10 cellular contexts compared by ENCODE assay signal in genomic region chr22:50184004-50184461, GRCh38. TPM values are rescaled to one million over a fixed set of nuclear protein-coding genes. Genes with fewer than 3 reads are reported as not detected.
DNase-seq lines count a peak whose midpoint lies in the region; ATAC-seq, FAIRE-seq and TF ChIP-seq lines count a peak whose summit lies in the region.
"Had no signal": no experiment of that assay in that cellular context is flagged by ENCODE, and none has a peak within 500 bp of the region (broad histone marks: within the 10 kb centered on the region; RNA-seq: fewer than 3 reads in every experiment).

No MANE protein-coding gene starts in this region.

- TF ChIP-seq RAD21 in HepG2 (CRISPR knock-in tag; IDR thresholded peaks at IDR 0.05): no peak

- peak overlapping the region; percentile 23 for H3K4me3 Mint-ChIP-seq in activated naive CD4-positive, alpha-beta T cell treated with anti-CD3 and anti-CD28 coated beads, Interleukin-2, amount 10 ng/mL, durations not matched to agents 7 days and 5 days

- TF ChIP-seq EP300 in HepG2 (IDR thresholded peaks at IDR 0.05; ENCODE audit: low read depth in 2 of 2, low read length in 2 of 2) (no peak), HepG2 (CRISPR knock-in tag; IDR thresholded peaks at IDR 0.05; ENCODE audit: borderline replicate concordance) (no peak), upper lobe of left lung (IDR thresholded peaks at IDR 0.05) (no peak)

- peaks cover 40% of the 10 kb centered on the region for H3K4me1 ChIP-seq in HepG2 (ENCODE audit: insufficient read depth, low read length)
- H3K4me1 ChIP-seq in upper lobe of left lung: peaks cover 33 to 52% (median 40%) of the 10 kb centered on the region in 4 donors

- no peak overlapping the region for H2AFZ ChIP-seq in HepG2 (ENCODE audit: low read length)

- FAIRE-seq in HepG2 (lab: Jason Lieb, UNC): no peak

- peaks cover 16% of the 10 kb centered on the region for H3K79me2 ChIP-seq in HepG2 (ENCODE audit: insufficient read depth, low read length)

- H3K27ac ChIP-seq in HepG2 (ENCODE audit: extremely low read length, insufficient read depth, low read length) (no peak overlapping the region), upper lobe of left lung (peak overlapping the region; percentile 40 to 89 (median 72))

- TF ChIP-seq POLR2A in HepG2 (IDR thresholded peaks at IDR 0.05; ENCODE audit: insufficient read depth in 1 of 2, low read depth in 2 of 2, low read length in 2 of 2) (peak in 1 of 2 experiments; percentile 49; a peak in 1 of 4 replicates), upper lobe of left lung (IDR thresholded peaks at IDR 0.05) (peak in 1 of 4 donors; percentile 39)

- peak; percentile 34 for TF ChIP-seq CTCF in HepG2 (CRISPR knock-in tag; IDR thresholded peaks at IDR 0.05)
- no peak for TF ChIP-seq CTCF in upper lobe of left lung (IDR thresholded peaks at IDR 0.05)

- peaks cover 2% of the 10 kb centered on the region; the same call in 1 of the 2 replicates for H4K20me1 ChIP-seq in HepG2 (ENCODE audit: insufficient read depth, low read length)

- H3K9me3 ChIP-seq in HepG2 (ENCODE audit: low read length) (no peaks in the 10 kb centered on the region), upper lobe of left lung (no peaks in the 10 kb centered on the region)

- no peaks in the 10 kb centered on the region; a peak in 1 of 5 replicates for H3K27me3 ChIP-seq in HepG2 (ENCODE audit: control insufficient read depth in 1 of 2, insufficient read depth in 2 of 2, low read length in 2 of 2)
- H3K27me3 ChIP-seq in upper lobe of left lung: no peaks in the 10 kb centered on the region

- intact Hi-C loops in HepG2 (cut with micrococcal nuclease; ENCODE audit: unreplicated experiment): no loop called here

- DNase-seq in activated naive CD4-positive, alpha-beta T cell treated with anti-CD3 and anti-CD28 coated beads, Interleukin-2, amount 10 ng/mL, durations not matched to agents 7 days and 5 days: no peak
- DNase-seq in activated naive CD4-positive, alpha-beta T cell treated with Interleukin-2 at 50 U/mL for 16 hours: no peak
- DNase-seq in T47D (ENCODE audit: low read depth in 1 of 2, low spot score in 1 of 2) (peak; percentile 62 to 72), HepG2 (ENCODE audit: low spot score) (peak; percentile 55), upper lobe of left lung (peak; percentile 86 to 92)
- DNase-seq: DND-41; stimulated activated CD4-positive, alpha-beta T cell treated with anti-CD3 and anti-CD28 coated beads, Interleukin-15, amount 100 ng/mL, for 24 hours had no signal

- WGBS in HepG2 (ENCODE audit: low lambda C conversion rate): 44% methylated on average over 1 of the region's 12 CpGs
- WGBS in upper lobe of left lung, 2 donors: 56 to 100% methylated on average over 1 to 11 of the region's 12 CpGs

- no peaks in the 10 kb centered on the region for H3K9me3 Mint-ChIP-seq in activated naive CD4-positive, alpha-beta T cell treated with anti-CD3 and anti-CD28 coated beads, Interleukin-2, amount 10 ng/mL, durations not matched to agents 7 days and 5 days

- POLR2A ChIA-PET in HepG2 (lab: Yijun Ruan, JAX): interaction anchor here (0.7 to 1.2 kb wide), 2 partner anchors 23 to 37 kb away, joined by 3 to 4 read pairs; no protein-coding TSS in a partner anchor

- H3K27ac Mint-ChIP-seq in activated naive CD4-positive, alpha-beta T cell treated with anti-CD3 and anti-CD28 coated beads, Interleukin-2, amount 10 ng/mL, durations not matched to agents 7 days and 5 days: no peak overlapping the region

- no TSS peak for BruUV-seq in HepG2 (replicated peaks; lab: Mats Ljungman, UMichigan)

- peak overlapping the region; percentile 86 for H3K4me2 ChIP-seq in HepG2 (ENCODE audit: low read depth, low read length)

- peak; percentile 44 for ATAC-seq in HepG2
- ATAC-seq in upper lobe of left lung (ENCODE audit: low FRiP score in 2 of 2): peak; percentile 37 to 62
- ATAC-seq in HG02973 (IDR thresholded peaks at IDR 0.05; ENCODE audit: unreplicated experiment): no peak
- no peak for ATAC-seq in HG03439 (IDR thresholded peaks at IDR 0.05; ENCODE audit: unreplicated experiment)
- ATAC-seq in GM18520 (IDR thresholded peaks at IDR 0.05; ENCODE audit: unreplicated experiment): no peak

- H3K36me3 ChIP-seq in HepG2 (replicated peaks in 1 of 2; ENCODE audit: control insufficient read depth in 1 of 2, insufficient read depth in 2 of 2, low read length in 2 of 2) (0 out of 5 replicates have a peak, but pooled peaks cover 0 to 3% of the 10 kb centered on the region in 2 experiments), upper lobe of left lung (no peaks in the 10 kb centered on the region)

- peaks cover 27% of the 10 kb centered on the region for H3K27me3 Mint-ChIP-seq in activated naive CD4-positive, alpha-beta T cell treated with anti-CD3 and anti-CD28 coated beads, Interleukin-2, amount 10 ng/mL, durations not matched to agents 7 days and 5 days

- H3K4me1 Mint-ChIP-seq in activated naive CD4-positive, alpha-beta T cell treated with anti-CD3 and anti-CD28 coated beads, Interleukin-2, amount 10 ng/mL, durations not matched to agents 7 days and 5 days: peaks cover 30% of the 10 kb centered on the region

- CTCF ChIA-PET in activated naive CD4-positive, alpha-beta T cell treated with anti-CD3 and anti-CD28 coated beads, Interleukin-2, amount 10 ng/mL, durations not matched to agents 7 days and 5 days (lab: Charles Lee): no interaction called here
- CTCF ChIA-PET in HepG2 (lab: Yijun Ruan, JAX; ENCODE audit: low intra/inter-chr PET ratio, low total read pairs): no interaction called here

- H3K4me3 ChIP-seq in HepG2 (replicated peaks in 1 of 3; ENCODE audit: insufficient read depth in 1 of 3, low read depth in 2 of 3, low read length in 3 of 3) (peak overlapping the region; percentile 47 to 67 (median 50)), upper lobe of left lung (peak overlapping the region in 2 of 4 donors; percentile 75 to 95)

- peaks cover 7% of the 10 kb centered on the region for H3K36me3 Mint-ChIP-seq in activated naive CD4-positive, alpha-beta T cell treated with anti-CD3 and anti-CD28 coated beads, Interleukin-2, amount 10 ng/mL, durations not matched to agents 7 days and 5 days

- peak overlapping the region; percentile 44 for H3K9ac ChIP-seq in HepG2 (ENCODE audit: insufficient read depth, low read depth, low read length)

- in situ Hi-C loops in T47D (cut with HindIII; ENCODE audit: low pct_unique_long_range_greater_than_20kb, low sequenced_read_pairs): no loop called here
- in situ Hi-C loops in HepG2 (cut with HindIII; ENCODE audit: extremely low pct_ligation_motif_present, low pct_unique_long_range_greater_than_20kb): no loop called here

RNA-seq across cellular contexts. Expression of gene TRABD, which starts 1.7 kb away (rescaled TPM):
- total RNA-seq in HepG2 (2016; rRNA removed; fragmentation: Illumina TruSeq; extraction: Trizol): 16.2 and 21.5 TPM in 2 replicates
- total RNA-seq in HepG2 (2016; cell fraction: cytosol; rRNA removed; fragmentation: Illumina TruSeq; extraction: Trizol; ENCODE audit: low read depth): 8.1 and 8.5 TPM in 2 replicates
- 14.1 and 20.1 TPM in 2 replicates for total RNA-seq in HepG2 (2016; cell fraction: insoluble cytoplasmic fraction; rRNA removed; fragmentation: Illumina TruSeq; extraction: Trizol)
- total RNA-seq in HepG2 (2016; cell fraction: membrane; rRNA removed; fragmentation: Illumina TruSeq; extraction: Trizol): 15.9 and 17.7 TPM in 2 replicates
- total RNA-seq in HepG2 (2016; cell fraction: nucleus; rRNA removed; fragmentation: Illumina TruSeq; extraction: Trizol): 12.3 and 17.7 TPM in 2 replicates
- 28.9 and 36.8 TPM in 2 replicates for polyA plus RNA-seq in HepG2 (2011; rRNA removed)
- 15.8 and 28.0 TPM in 2 replicates for polyA plus RNA-seq in HepG2 (2011; cell fraction: cytosol; rRNA removed)
- 241 and 327 TPM in 2 replicates for polyA plus RNA-seq in HepG2 (2011; cell fraction: nucleus; rRNA removed)
- 19.6 and 35.2 TPM in 2 replicates for polyA plus RNA-seq in HepG2 (2012)
- 10.4 and 11.2 TPM in 2 replicates for polyA plus RNA-seq in HepG2 (2016; cell fraction: cytosol; fragmentation: Illumina TruSeq; extraction: Trizol; ENCODE audit: low read depth)
- 19.9 and 22.8 TPM in 2 replicates for polyA plus RNA-seq in HepG2 (2016; cell fraction: insoluble cytoplasmic fraction; fragmentation: Illumina TruSeq; extraction: Trizol; ENCODE audit: low read depth)
- polyA plus RNA-seq in HepG2 (2016; cell fraction: membrane; fragmentation: Illumina TruSeq; extraction: Trizol; ENCODE audit: low read depth): 15.2 and 16.9 TPM in 2 replicates
- 56.6 and 60.9 TPM in 2 replicates for polyA plus RNA-seq in HepG2 (2016; cell fraction: nucleus; fragmentation: Illumina TruSeq; extraction: Trizol; ENCODE audit: insufficient read depth, low read depth)
- 22.4 and 30.1 TPM in 2 replicates for polyA minus RNA-seq in HepG2 (2011; rRNA and poly(A)+ RNA removed; ENCODE audit: low replicate concordance)
- polyA minus RNA-seq in HepG2 (2011; cell fraction: cytosol; rRNA and poly(A)+ RNA removed): 9.7 and 11.7 TPM in 2 replicates
- polyA minus RNA-seq in HepG2 (2011; cell fraction: nucleus; rRNA and poly(A)+ RNA removed): 14.4 and 18.2 TPM in 2 replicates
- total RNA-seq in upper lobe of left lung: 10 to 100 TPM; 32.9 to 88.0 (median 56.3) TPM

RNA-seq across cellular contexts. Expression of gene PANX2, which starts 13.5 kb away (rescaled TPM):
- total RNA-seq in HepG2 (2016; rRNA removed; fragmentation: Illumina TruSeq; extraction: Trizol): 0.15 and 0.58 TPM in 2 replicates
- 0.20 and 0.35 TPM in 2 replicates for total RNA-seq in HepG2 (2016; cell fraction: cytosol; rRNA removed; fragmentation: Illumina TruSeq; extraction: Trizol; ENCODE audit: low read depth)
- total RNA-seq in HepG2 (2016; cell fraction: insoluble cytoplasmic fraction; rRNA removed; fragmentation: Illumina TruSeq; extraction: Trizol): 0.19 TPM in 2 replicates
- total RNA-seq in HepG2 (2016; cell fraction: membrane; rRNA removed; fragmentation: Illumina TruSeq; extraction: Trizol): 1.1 and 1.4 TPM in 2 replicates
- total RNA-seq in HepG2 (2016; cell fraction: nucleus; rRNA removed; fragmentation: Illumina TruSeq; extraction: Trizol): 0.47 and 0.56 TPM in 2 replicates
- 1.1 TPM in 2 replicates for polyA plus RNA-seq in HepG2 (2011; rRNA removed)
- polyA plus RNA-seq in HepG2 (2011; cell fraction: cytosol; rRNA removed): 0.99 and 1.7 TPM in 2 replicates
- polyA plus RNA-seq in HepG2 (2011; cell fraction: nucleus; rRNA removed): 2.5 and 4.2 TPM in 2 replicates
- polyA plus RNA-seq in HepG2 (2012): 1.6 and 3.8 TPM in 2 replicates
- 1.3 and 1.4 TPM in 2 replicates for polyA plus RNA-seq in HepG2 (2016; cell fraction: cytosol; fragmentation: Illumina TruSeq; extraction: Trizol; ENCODE audit: low read depth)
- polyA plus RNA-seq in HepG2 (2016; cell fraction: insoluble cytoplasmic fraction; fragmentation: Illumina TruSeq; extraction: Trizol; ENCODE audit: low read depth): 1.1 and 1.4 TPM in 2 replicates
- 2.9 and 3.6 TPM in 2 replicates for polyA plus RNA-seq in HepG2 (2016; cell fraction: membrane; fragmentation: Illumina TruSeq; extraction: Trizol; ENCODE audit: low read depth)
- 2.0 and 2.3 TPM in 2 replicates for polyA plus RNA-seq in HepG2 (2016; cell fraction: nucleus; fragmentation: Illumina TruSeq; extraction: Trizol; ENCODE audit: insufficient read depth, low read depth)
- 0.78 and 0.84 TPM in 2 replicates for polyA minus RNA-seq in HepG2 (2011; rRNA and poly(A)+ RNA removed; ENCODE audit: low replicate concordance)
- 0.30 and 0.79 TPM in 2 replicates for polyA minus RNA-seq in HepG2 (2011; cell fraction: cytosol; rRNA and poly(A)+ RNA removed)
- polyA minus RNA-seq in HepG2 (2011; cell fraction: nucleus; rRNA and poly(A)+ RNA removed): 0.37 and 0.39 TPM in 2 replicates
- total RNA-seq in upper lobe of left lung: 10 to 100 TPM in 3 of 6 donors, 1 to 10 TPM in 3; 1.9 to 16.8 (median 7.1) TPM

RNA-seq across cellular contexts. Expression of gene SELENOO, which starts 16.8 kb away (rescaled TPM):
- total RNA-seq in HepG2 (2016; rRNA removed; fragmentation: Illumina TruSeq; extraction: Trizol): 12.5 and 19.0 TPM in 2 replicates
- total RNA-seq in HepG2 (2016; cell fraction: cytosol; rRNA removed; fragmentation: Illumina TruSeq; extraction: Trizol; ENCODE audit: low read depth): 2.8 and 3.8 TPM in 2 replicates
- total RNA-seq in HepG2 (2016; cell fraction: insoluble cytoplasmic fraction; rRNA removed; fragmentation: Illumina TruSeq; extraction: Trizol): 9.4 and 19.8 TPM in 2 replicates
- total RNA-seq in HepG2 (2016; cell fraction: membrane; rRNA removed; fragmentation: Illumina TruSeq; extraction: Trizol): 6.0 and 7.6 TPM in 2 replicates
- 18.8 and 19.9 TPM in 2 replicates for total RNA-seq in HepG2 (2016; cell fraction: nucleus; rRNA removed; fragmentation: Illumina TruSeq; extraction: Trizol)
- 14.4 and 18.7 TPM in 2 replicates for polyA plus RNA-seq in HepG2 (2011; rRNA removed)
- 10.0 and 18.1 TPM in 2 replicates for polyA plus RNA-seq in HepG2 (2011; cell fraction: cytosol; rRNA removed)
- 88.6 and 104 TPM in 2 replicates for polyA plus RNA-seq in HepG2 (2011; cell fraction: nucleus; rRNA removed)
- 10.9 and 17.7 TPM in 2 replicates for polyA plus RNA-seq in HepG2 (2012)
- 3.5 and 4.0 TPM in 2 replicates for polyA plus RNA-seq in HepG2 (2016; cell fraction: cytosol; fragmentation: Illumina TruSeq; extraction: Trizol; ENCODE audit: low read depth)
- 9.5 and 12.3 TPM in 2 replicates for polyA plus RNA-seq in HepG2 (2016; cell fraction: insoluble cytoplasmic fraction; fragmentation: Illumina TruSeq; extraction: Trizol; ENCODE audit: low read depth)
- 4.9 and 5.3 TPM in 2 replicates for polyA plus RNA-seq in HepG2 (2016; cell fraction: membrane; fragmentation: Illumina TruSeq; extraction: Trizol; ENCODE audit: low read depth)
- polyA plus RNA-seq in HepG2 (2016; cell fraction: nucleus; fragmentation: Illumina TruSeq; extraction: Trizol; ENCODE audit: insufficient read depth, low read depth): 54.2 and 57.7 TPM in 2 replicates
- polyA minus RNA-seq in HepG2 (2011; rRNA and poly(A)+ RNA removed; ENCODE audit: low replicate concordance): 9.7 and 16.7 TPM in 2 replicates
- polyA minus RNA-seq in HepG2 (2011; cell fraction: cytosol; rRNA and poly(A)+ RNA removed): 6.4 and 6.9 TPM in 2 replicates
- 7.5 and 7.7 TPM in 2 replicates for polyA minus RNA-seq in HepG2 (2011; cell fraction: nucleus; rRNA and poly(A)+ RNA removed)
- total RNA-seq in upper lobe of left lung: 100 to 1,000 TPM in 1 of 6 donors, 10 to 100 TPM in 5; 23.1 to 102 (median 28.9) TPM

Comparison
In these comparisons a context has a peak if more than half of its experiments do, and no peak if none do; other contexts are left out.
1. DNase-seq: peak in T47D (2 of 2), HepG2 (single experiment) and upper lobe of left lung (2 of 2); none in activated naive CD4-positive, alpha-beta T cell treated with anti-CD3 and anti-CD28 coated beads, Interleukin-2, amount 10 ng/mL, durations not matched to agents 7 days and 5 days (single experiment) and activated naive CD4-positive, alpha-beta T cell treated with Interleukin-2 at 50 U/mL for 16 hours (single experiment).
2. ATAC-seq: peak in HepG2 (single experiment) and upper lobe of left lung (2 of 2); none in HG02973 (single experiment), HG03439 (single experiment) and GM18520 (single experiment).